In genomic region chr5:14440223-14440597, GRCh38 we compare ENCODE assay signal across 12 cellular contexts.
A peak's percentile ranks its signal among the peaks of the same experiment; 100 is the strongest.
DNase-seq lines count a peak whose midpoint lies in the region; TF ChIP-seq lines count a peak whose summit lies in the region.
"Had no signal": no experiment of that assay in that cellular context is flagged by ENCODE, and none has a peak within 500 bp of the region (broad histone marks: within the 10 kb centered on the region; RNA-seq: fewer than 3 reads in every experiment).

No MANE protein-coding gene starts in this region.

- 94% methylated on average over 10 of the region's 10 CpGs for WGBS in mammary epithelial cell (ENCODE audit: low coverage, missing lambda C conversion rate)

- no peak overlapping the region for H3K9ac ChIP-seq in mammary epithelial cell (ENCODE audit: insufficient read depth, low read length)

- TF ChIP-seq POLR2A in breast epithelium (IDR thresholded peaks at IDR 0.05) = no peak

- no peaks in the 10 kb centered on the region for H3K27me3 Mint-ChIP-seq in glutamatergic neuron (ENCODE audit: unreplicated experiment)
- H3K27me3 Mint-ChIP-seq in progenitor cell of endocrine pancreas = no peaks in the 10 kb centered on the region
- H3K27me3 Mint-ChIP-seq: activated naive CD4-positive, alpha-beta T cell treated with anti-CD3 and anti-CD28 coated beads, Interleukin-2, amount 50 U/mL, for 24 hours had no signal

- H3K4me3 Mint-ChIP-seq in glutamatergic neuron (ENCODE audit: unreplicated experiment) (peak overlapping the region; percentile 33), progenitor cell of endocrine pancreas (ENCODE audit: low read depth) (no peak overlapping the region)
- H3K4me3 Mint-ChIP-seq: activated naive CD4-positive, alpha-beta T cell treated with anti-CD3 and anti-CD28 coated beads, Interleukin-2, amount 50 U/mL, for 24 hours had no signal

- CTCF ChIA-PET in mammary epithelial cell (lab: Charles Lee; ENCODE audit: low non-redundant PET) = no interaction called here

- H3K27me3 ChIP-seq in breast epithelium (no peaks in the 10 kb centered on the region), mammary epithelial cell (ENCODE audit: insufficient read depth, low read length) (no peaks in the 10 kb centered on the region)

- dilution Hi-C loops in mammary epithelial cell (cut with HindIII; ENCODE audit: low sequenced_read_pairs) = no loop called here

- no TSS peak for BruUV-seq in mammary epithelial cell (replicated peaks; lab: Mats Ljungman, UMichigan)

- no peaks in the 10 kb centered on the region for H3K4me1 ChIP-seq in breast epithelium
- H3K4me1 ChIP-seq in mammary epithelial cell (ENCODE audit: insufficient read depth, low read length) = peaks cover 15% of the 10 kb centered on the region

- H3K27ac Mint-ChIP-seq in glutamatergic neuron (ENCODE audit: unreplicated experiment) (peak overlapping the region; percentile 86), progenitor cell of endocrine pancreas (peak overlapping the region; percentile 81)
- H3K27ac Mint-ChIP-seq: activated naive CD4-positive, alpha-beta T cell treated with anti-CD3 and anti-CD28 coated beads, Interleukin-2, amount 50 U/mL, for 24 hours had no signal

- no peaks in the 10 kb centered on the region for H4K20me1 ChIP-seq in mammary epithelial cell (ENCODE audit: insufficient read depth, low read length)

- H3K27ac ChIP-seq in breast epithelium = peak overlapping the region; percentile 71 to 79
- no peak overlapping the region for H3K27ac ChIP-seq in mammary epithelial cell (ENCODE audit: insufficient read depth, low read depth, low read length)

- H3K4me1 Mint-ChIP-seq in glutamatergic neuron (ENCODE audit: low read depth, unreplicated experiment) (peaks cover 35% of the 10 kb centered on the region), progenitor cell of endocrine pancreas (ENCODE audit: low read depth) (peaks cover 17% of the 10 kb centered on the region)

- intact Hi-C loops in breast epithelium (cut with DNase I; ENCODE audit: low total_unique reads) = no loop called here
- intact Hi-C loops in mammary epithelial cell (cut with micrococcal nuclease) = no loop called here

- no peak overlapping the region for H3K4me2 ChIP-seq in mammary epithelial cell (ENCODE audit: insufficient read depth, low read depth, low read length)

- H3K36me3 Mint-ChIP-seq in glutamatergic neuron (ENCODE audit: unreplicated experiment) (peaks cover 12% of the 10 kb centered on the region), progenitor cell of endocrine pancreas (ENCODE audit: insufficient read depth) (peaks cover 29% of the 10 kb centered on the region)
- H3K36me3 Mint-ChIP-seq: activated naive CD4-positive, alpha-beta T cell treated with anti-CD3 and anti-CD28 coated beads, Interleukin-2, amount 50 U/mL, for 24 hours had no signal

- in situ Hi-C loops in mammary epithelial cell (cut with MboI; ENCODE audit: low sequenced_read_pairs in 2 of 2) = no loop called here

- peaks cover 62% of the 10 kb centered on the region for H3K79me2 ChIP-seq in mammary epithelial cell (ENCODE audit: insufficient read depth, low read length)

- TF ChIP-seq CTCF in breast epithelium (IDR thresholded peaks at IDR 0.05) (no peak), mammary epithelial cell (conservative IDR thresholded peaks at IDR 0.05 in 1 of 2, IDR thresholded peaks at IDR 0.05 in 1 of 2; ENCODE audit: extremely low read depth in 1 of 2, insufficient read depth in 1 of 2, low read depth in 1 of 2, low read length in 2 of 2) (no peak), glutamatergic neuron (IDR thresholded peaks at IDR 0.05; ENCODE audit: partially characterized antibody, unreplicated experiment) (no peak), progenitor cell of endocrine pancreas (IDR thresholded peaks at IDR 0.05; ENCODE audit: unreplicated experiment) (no peak)

- H3K9me3 Mint-ChIP-seq in glutamatergic neuron (ENCODE audit: unreplicated experiment) (peaks cover 5% of the 10 kb centered on the region), progenitor cell of endocrine pancreas (ENCODE audit: low read depth) (no peaks in the 10 kb centered on the region)
- H3K9me3 Mint-ChIP-seq: activated naive CD4-positive, alpha-beta T cell treated with anti-CD3 and anti-CD28 coated beads, Interleukin-2, amount 50 U/mL, for 24 hours had no signal

- H3K9me3 ChIP-seq in breast epithelium (no peaks in the 10 kb centered on the region), mammary epithelial cell (replicated peaks; ENCODE audit: insufficient read depth, low read length) (no peaks in the 10 kb centered on the region)

- H3K4me3 ChIP-seq in breast epithelium = peak overlapping the region; percentile 52 to 60 (median 55)
- no peak overlapping the region for H3K4me3 ChIP-seq in mammary epithelial cell (replicated peaks in 1 of 3; ENCODE audit: insufficient read depth in 1 of 3, low read depth in 2 of 3, low read length in 3 of 3)

- no peak for DNase-seq in breast epithelium (ENCODE audit: low spot score in 2 of 2)
- no peak for DNase-seq in mammary epithelial cell
- DNase-seq in glutamatergic neuron = no peak
- no peak for DNase-seq in progenitor cell of endocrine pancreas (ENCODE audit: low spot score, unreplicated experiment)
- DNase-seq in D341Med (ENCODE audit: low spot score) = no peak
- no peak for DNase-seq in ecto neural progenitor cell (ENCODE audit: low spot score)
- no peak for DNase-seq in activated CD4-positive, alpha-beta T cell treated with anti-CD3 and anti-CD28 coated beads, Interleukin-2, amount 50 U/mL, for 48 hours
- no peak for DNase-seq in activated effector memory CD4-positive, alpha-beta T cell treated with anti-CD3 and anti-CD28 coated beads, Interleukin-2, amount 50 U/mL, for 16 hours
- DNase-seq: 8988T; activated CD4-positive, alpha-beta T cell treated with anti-CD3 and anti-CD28 coated beads for 1 hour; mesendoderm had no signal

- H2AFZ ChIP-seq in mammary epithelial cell (ENCODE audit: low read depth, low read length) = no peak overlapping the region

- H3K36me3 ChIP-seq in breast epithelium (no peaks in the 10 kb centered on the region), mammary epithelial cell (ENCODE audit: insufficient read depth, low read length) (peaks cover 15% of the 10 kb centered on the region)

Comparison
In these comparisons a context has a peak if more than half of its experiments do, and no peak if none do; other contexts are left out.
1. H3K4me3 ChIP-seq: peak in breast epithelium (3 of 3); none in mammary epithelial cell (0 of 3).